In genomic region chr7:4621401-4621800, GRCh38 we compare ENCODE assay signal across 29 cellular contexts.
DNase-seq lines count a peak whose midpoint lies in the region; ATAC-seq, FAIRE-seq and TF ChIP-seq lines count a peak whose summit lies in the region.
"Had no signal": no experiment of that assay in that cellular context is flagged by ENCODE, and none has a peak within 500 bp of the region (broad histone marks: within the 10 kb centered on the region; RNA-seq: fewer than 3 reads in every experiment).

No MANE protein-coding gene starts in this region.

- ATAC-seq in heart left ventricle (no peak), HG03045 (IDR thresholded peaks at IDR 0.05; ENCODE audit: unreplicated experiment) (no peak)
- no peak for ATAC-seq in naive thymus-derived CD4-positive, alpha-beta T cell
- ATAC-seq: activated CD4-positive, alpha-beta T cell treated with anti-CD3 and anti-CD28 coated beads for 36 hours; activated T-cell treated with anti-CD3 and anti-CD28 coated beads, Interleukin-2, amount 50 U/mL, for 4 hours; GM23338 had no signal

- H3K27me3 ChIP-seq in left ventricle myocardium inferior (ENCODE audit: low read depth) (no peaks in the 10 kb centered on the region), heart left ventricle (no peaks in the 10 kb centered on the region)
- no peaks in the 10 kb centered on the region for H3K27me3 ChIP-seq in naive thymus-derived CD4-positive, alpha-beta T cell (ENCODE audit: control insufficient read depth in 2 of 2, insufficient read depth in 2 of 2, low read length in 2 of 2)
- H3K27me3 ChIP-seq: BE2C, upper lobe of left lung had no signal

- DNase-seq in left ventricle myocardium inferior (no peak), heart left ventricle (no peak), chondrocyte (ENCODE audit: low spot score) (no peak), iris pigment epithelial cell (ENCODE audit: low read depth) (peak; percentile 39), urothelium cell line (ENCODE audit: low spot score) (no peak), T-helper 1 cell (no peak)
- DNase-seq in naive thymus-derived CD4-positive, alpha-beta T cell = no peak
- DNase-seq: activated CD4-positive, alpha-beta T cell treated with anti-CD3 and anti-CD28 coated beads for 36 hours; activated naive CD4-positive, alpha-beta T cell treated with anti-CD3 and anti-CD28 coated beads for 36 hours; activated T-cell treated with anti-CD3 and anti-CD28 coated beads, Interleukin-2, amount 50 U/mL, for 4 hours; BE2C; cerebellar nuclear complex; DMS53; effector CD4-positive, alpha-beta T cell; erythroblast; GDM1; KG1; NCI-H1694 treated with DMSO at 0.1 percent for 48 hours; NCI-H2171 treated with DMSO at 0.1 percent for 48 hours; NCI-H526; stimulated activated CD4-positive, alpha-beta T cell treated with anti-CD3 and anti-CD28 coated beads, Interleukin-1b, Interleukin-23, amount 100 ng/mL, for 48 hours; T-helper 2 cell; upper lobe of left lung had no signal

- WGBS in heart left ventricle, 4 donors = 86 to 95% (median 88%) methylated on average over 5 of the region's 5 CpGs

- TF ChIP-seq CTCF in left ventricle myocardium inferior (IDR thresholded peaks at IDR 0.05; ENCODE audit: borderline replicate concordance) (no peak), heart left ventricle (IDR thresholded peaks at IDR 0.05) (no peak), chondrocyte (IDR thresholded peaks at IDR 0.05) (no peak)

- H3K4me3 ChIP-seq in left ventricle myocardium inferior (no peak overlapping the region), heart left ventricle (no peak overlapping the region)
- no peak overlapping the region for H3K4me3 ChIP-seq in naive thymus-derived CD4-positive, alpha-beta T cell (ENCODE audit: low read length)
- H3K4me3 ChIP-seq: GM23338, prostate gland, upper lobe of left lung had no signal

- CTCF ChIA-PET in naive thymus-derived CD4-positive, alpha-beta T cell (lab: Charles Lee) = no interaction called here

- no peaks in the 10 kb centered on the region for H3K36me3 Mint-ChIP-seq in chondrocyte (ENCODE audit: low read depth)
- peaks cover 0 to 12% (median 5%) of the 10 kb centered on the region in 5 donors for H3K36me3 Mint-ChIP-seq in naive thymus-derived CD4-positive, alpha-beta T cell

- H3K36me3 ChIP-seq in left ventricle myocardium inferior = no peaks in the 10 kb centered on the region
- no peaks in the 10 kb centered on the region for H3K36me3 ChIP-seq in heart left ventricle
- no peaks in the 10 kb centered on the region for H3K36me3 ChIP-seq in naive thymus-derived CD4-positive, alpha-beta T cell (ENCODE audit: control insufficient read depth in 2 of 3, insufficient read depth in 3 of 3, low read length in 3 of 3)
- H3K36me3 ChIP-seq: BE2C, prostate gland, upper lobe of left lung had no signal

- intact Hi-C loops in left ventricle myocardium inferior (cut with micrococcal nuclease) = no loop called here
- intact Hi-C loops in heart left ventricle (cut with DNase I) = no loop called here
- intact Hi-C loops in naive thymus-derived CD4-positive, alpha-beta T cell (cut with micrococcal nuclease) = no loop called here

- TF ChIP-seq POLR2A in heart left ventricle (IDR thresholded peaks at IDR 0.05) = no peak

- FAIRE-seq in urothelium cell line (lab: Jason Lieb, UNC) = peak; percentile 56
- FAIRE-seq: A204.1, GM18507, keratinocyte had no signal

- H3K4me3 Mint-ChIP-seq in chondrocyte (ENCODE audit: unreplicated experiment) = no peak overlapping the region
- H3K4me3 Mint-ChIP-seq in naive thymus-derived CD4-positive, alpha-beta T cell = peak overlapping the region in 4 of 10 donors; percentile 12 to 39 (median 22)
- H3K4me3 Mint-ChIP-seq: activated CD4-positive, alpha-beta T cell treated with anti-CD3 and anti-CD28 coated beads for 36 hours; activated naive CD4-positive, alpha-beta T cell treated with anti-CD3 and anti-CD28 coated beads for 36 hours; activated T-cell treated with anti-CD3 and anti-CD28 coated beads, Interleukin-2, amount 50 U/mL, for 4 hours; GM23338 had no signal

- H3K4me1 Mint-ChIP-seq in chondrocyte (ENCODE audit: low read depth) = peaks cover 34% of the 10 kb centered on the region
- H3K4me1 Mint-ChIP-seq in naive thymus-derived CD4-positive, alpha-beta T cell = peaks cover 16 to 43% (median 32%) of the 10 kb centered on the region in 7 donors
- H3K4me1 Mint-ChIP-seq: GM23338 had no signal

- H3K9me3 ChIP-seq in left ventricle myocardium inferior (replicated peaks) (peaks cover 12% of the 10 kb centered on the region), heart left ventricle (peaks cover 0 to 12% (median 0%) of the 10 kb centered on the region in 12 donors)
- peaks cover 0 to 5% (median 0%) of the 10 kb centered on the region in 3 experiments for H3K9me3 ChIP-seq in naive thymus-derived CD4-positive, alpha-beta T cell (ENCODE audit: control insufficient read depth in 2 of 3, low read length in 3 of 3)
- H3K9me3 ChIP-seq: BE2C, prostate gland had no signal

- POLR2A ChIA-PET in naive thymus-derived CD4-positive, alpha-beta T cell (lab: Charles Lee) = no interaction called here

- peak overlapping the region; percentile 82 for H3K27ac ChIP-seq in left ventricle myocardium inferior (replicated peaks)
- H3K27ac ChIP-seq in heart left ventricle = peak overlapping the region in 1 of 12 donors; percentile 72
- no peak overlapping the region for H3K27ac ChIP-seq in naive thymus-derived CD4-positive, alpha-beta T cell (ENCODE audit: low read depth, low read length)
- H3K27ac ChIP-seq: prostate gland had no signal

- no peaks in the 10 kb centered on the region for H3K27me3 Mint-ChIP-seq in chondrocyte (ENCODE audit: low read depth)
- no peaks in the 10 kb centered on the region for H3K27me3 Mint-ChIP-seq in naive thymus-derived CD4-positive, alpha-beta T cell
- H3K27me3 Mint-ChIP-seq: activated CD4-positive, alpha-beta T cell treated with anti-CD3 and anti-CD28 coated beads for 36 hours had no signal

- peak overlapping the region; percentile 82 for H3K27ac Mint-ChIP-seq in chondrocyte (ENCODE audit: unreplicated experiment)
- peak overlapping the region in 3 of 9 donors; percentile 2 to 84 (median 68) for H3K27ac Mint-ChIP-seq in naive thymus-derived CD4-positive, alpha-beta T cell
- H3K27ac Mint-ChIP-seq: activated CD4-positive, alpha-beta T cell treated with anti-CD3 and anti-CD28 coated beads for 36 hours; activated naive CD4-positive, alpha-beta T cell treated with anti-CD3 and anti-CD28 coated beads for 36 hours; GM23338 had no signal

- H3K9me3 Mint-ChIP-seq in chondrocyte (ENCODE audit: low read depth) = peaks cover 2% of the 10 kb centered on the region
- peaks cover 0 to 14% (median 4%) of the 10 kb centered on the region in 11 donors for H3K9me3 Mint-ChIP-seq in naive thymus-derived CD4-positive, alpha-beta T cell

- H3K4me1 ChIP-seq in left ventricle myocardium inferior (peaks cover 34% of the 10 kb centered on the region), heart left ventricle (peaks cover 0 to 33% (median 8%) of the 10 kb centered on the region in 12 donors)
- H3K4me1 ChIP-seq in naive thymus-derived CD4-positive, alpha-beta T cell (ENCODE audit: control insufficient read depth in 2 of 2, insufficient read depth in 2 of 2, low read length in 2 of 2) = peaks cover 0 to 15% of the 10 kb centered on the region in 2 donors
- H3K4me1 ChIP-seq: BE2C, prostate gland had no signal
